In the genomic region with DNA sequence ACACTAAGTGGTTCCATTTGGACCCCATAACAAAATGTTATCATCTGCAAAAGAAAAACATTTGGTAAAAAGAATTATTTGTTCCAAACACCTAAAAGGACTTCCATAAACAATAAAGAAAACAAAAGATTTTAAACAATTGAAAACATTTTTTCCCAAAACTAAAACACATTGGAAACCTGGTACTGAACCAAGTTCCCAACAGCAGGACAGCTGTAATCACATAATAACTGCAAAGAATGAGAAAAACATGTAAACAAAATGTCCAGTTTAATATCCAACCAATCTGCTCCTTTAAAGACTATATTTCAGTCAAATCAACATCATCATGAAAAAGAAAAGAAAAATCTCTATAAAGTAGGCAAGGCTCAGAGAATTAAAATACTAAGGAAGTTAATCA, we compare ENCODE assay signal across 26 cellular contexts. TPM values are rescaled to one million over a fixed set of nuclear protein-coding genes. Genes with fewer than 3 reads are reported as not detected.
"Had no signal": no experiment of that assay in that cellular context is flagged by ENCODE, and none has a peak within 500 bp of the region (broad histone marks: within the 10 kb centered on the region; RNA-seq: fewer than 3 reads in every experiment).

No MANE protein-coding gene starts in this region.

- H3K27ac ChIP-seq: left lung, lower lobe of right lung, neural progenitor cell, neutrophil, right atrium auricular region, right lobe of liver, tibial nerve, uterus had no signal

- H3K4me1 ChIP-seq: left lung, lower lobe of right lung, neural progenitor cell, right atrium auricular region, right lobe of liver, tibial nerve, uterus had no signal

- H3K36me3 ChIP-seq: lower lobe of right lung, neutrophil, right atrium auricular region, right lobe of liver, uterus had no signal

- DNase-seq: hypothalamus; immature natural killer cell; kidney; left colon; left lung; lower lobe of right lung; mammary epithelial cell; mesenchymal stem cell; naive B cell; natural killer cell; nephron progenitor cell; occipital lobe; right lobe of liver; stimulated activated CD4-positive, alpha-beta T cell treated with anti-CD3 and anti-CD28 coated beads, Interleukin-1b, Interleukin-23, amount 100 ng/mL, for 48 hours; stimulated activated CD4-positive, alpha-beta T cell treated with anti-CD3 and anti-CD28 coated beads, Interleukin-2, amount 100 ng/mL, for 48 hours; stimulated activated CD4-positive, alpha-beta T cell treated with anti-CD3 and anti-CD28 coated beads, Interleukin-4, amount 100 ng/mL, for 4 hours; stimulated activated CD8-positive, alpha-beta memory T cell treated with anti-CD3 and anti-CD28 coated beads, Interleukin-4, amount 100 ng/mL, for 48 hours; stimulated activated naive CD4-positive, alpha-beta T cell treated with Interleukin-2 at 50 U/mL for 16 hours; stimulated activated naive CD8-positive, alpha-beta T cell treated with anti-CD3 and anti-CD28 coated beads, Interleukin-15, amount 100 ng/mL, for 72 hours; substantia nigra; uterus had no signal

- H3K9ac ChIP-seq: neural progenitor cell had no signal

- H3K4me2 ChIP-seq: neural progenitor cell, smooth muscle cell had no signal

- H3K27me3 ChIP-seq: left lung, neural progenitor cell, neutrophil, right atrium auricular region, right lobe of liver, tibial nerve, uterus had no signal

- H3K4me3 ChIP-seq: left lung, lower lobe of right lung, neural progenitor cell, right atrium auricular region, right lobe of liver, smooth muscle cell, tibial nerve, uterus had no signal

- H3K9me3 ChIP-seq: lower lobe of right lung, neutrophil, right lobe of liver, uterus had no signal

- H2AFZ ChIP-seq: neural progenitor cell had no signal

RNA-seq across cellular contexts. Expression of a gene that starts 36.3 kb away (rescaled TPM):
- total RNA-seq: natural killer cell had no signal
